Comparison of ENCODE assay signal across 7 cellular contexts in genomic region chr15:80776420-80777045, GRCh38. TPM values are rescaled to one million over a fixed set of nuclear protein-coding genes. Genes with fewer than 3 reads are reported as not detected.
DNase-seq lines count a peak whose midpoint lies in the region; FAIRE-seq and TF ChIP-seq lines count a peak whose summit lies in the region.

No MANE protein-coding gene starts in this region.

- DNase-seq in NCI-H1694 (lab: John Stamatoyannopoulos, UW) (peak; percentile 49), WERI-Rb-1 (peak; percentile 72), bronchial epithelial cell (ENCODE audit: low read depth) (peak; percentile 73), islet precursor cell (peak; percentile 81), NCI-H524 treated with DMSO at 0.1 percent for 48 hours (lab: John Stamatoyannopoulos, UW) (no peak)
- peak; percentile 41 to 48 for DNase-seq in stimulated activated CD4-positive, alpha-beta T cell treated with anti-CD3 and anti-CD28 coated beads, Interleukin-1b, Interleukin-23, amount 100 ng/mL, for 4 hours (ENCODE audit: low read depth in 2 of 2)

- no peak for FAIRE-seq in bronchial epithelial cell (lab: Jason Lieb, UNC)

- H3K27me3 ChIP-seq in WERI-Rb-1 (ENCODE audit: insufficient read depth, low read depth, severe bottlenecking) (peaks cover 37% of the 10 kb centered on the region), bronchial epithelial cell (ENCODE audit: control insufficient read depth, insufficient read depth, low read length) (no peaks in the 10 kb centered on the region)

- H3K4me3 ChIP-seq in WERI-Rb-1 (ENCODE audit: low read depth, low read length) (no peak overlapping the region), bronchial epithelial cell (ENCODE audit: low read depth, low read length) (no peak overlapping the region)

- no peaks in the 10 kb centered on the region for H3K36me3 ChIP-seq in WERI-Rb-1
- no peaks in the 10 kb centered on the region for H3K36me3 ChIP-seq in bronchial epithelial cell (ENCODE audit: control insufficient read depth, insufficient read depth, low read length)

- H3K27ac ChIP-seq in WERI-Rb-1, result no peak overlapping the region

- TF ChIP-seq CTCF in GM12874 (IDR thresholded peaks at IDR 0.05; ENCODE audit: insufficient read depth, low read depth, low read length), result peak; percentile 89
- peak; percentile 85 for TF ChIP-seq CTCF in WERI-Rb-1 (IDR thresholded peaks at IDR 0.05; ENCODE audit: low read depth, low read length)
- peak; percentile 89 for TF ChIP-seq CTCF in bronchial epithelial cell (IDR thresholded peaks at IDR 0.05; ENCODE audit: insufficient read depth, low read length, severe bottlenecking)

- H3K9me3 ChIP-seq in WERI-Rb-1 (ENCODE audit: severe bottlenecking), result no peaks in the 10 kb centered on the region

RNA-seq across cellular contexts. Expression of gene CEMIP, which starts 2.6 kb away (rescaled TPM):
- total RNA-seq in bronchial epithelial cell, result 2.9 and 5.3 TPM in 2 replicates
